In the genomic region with DNA sequence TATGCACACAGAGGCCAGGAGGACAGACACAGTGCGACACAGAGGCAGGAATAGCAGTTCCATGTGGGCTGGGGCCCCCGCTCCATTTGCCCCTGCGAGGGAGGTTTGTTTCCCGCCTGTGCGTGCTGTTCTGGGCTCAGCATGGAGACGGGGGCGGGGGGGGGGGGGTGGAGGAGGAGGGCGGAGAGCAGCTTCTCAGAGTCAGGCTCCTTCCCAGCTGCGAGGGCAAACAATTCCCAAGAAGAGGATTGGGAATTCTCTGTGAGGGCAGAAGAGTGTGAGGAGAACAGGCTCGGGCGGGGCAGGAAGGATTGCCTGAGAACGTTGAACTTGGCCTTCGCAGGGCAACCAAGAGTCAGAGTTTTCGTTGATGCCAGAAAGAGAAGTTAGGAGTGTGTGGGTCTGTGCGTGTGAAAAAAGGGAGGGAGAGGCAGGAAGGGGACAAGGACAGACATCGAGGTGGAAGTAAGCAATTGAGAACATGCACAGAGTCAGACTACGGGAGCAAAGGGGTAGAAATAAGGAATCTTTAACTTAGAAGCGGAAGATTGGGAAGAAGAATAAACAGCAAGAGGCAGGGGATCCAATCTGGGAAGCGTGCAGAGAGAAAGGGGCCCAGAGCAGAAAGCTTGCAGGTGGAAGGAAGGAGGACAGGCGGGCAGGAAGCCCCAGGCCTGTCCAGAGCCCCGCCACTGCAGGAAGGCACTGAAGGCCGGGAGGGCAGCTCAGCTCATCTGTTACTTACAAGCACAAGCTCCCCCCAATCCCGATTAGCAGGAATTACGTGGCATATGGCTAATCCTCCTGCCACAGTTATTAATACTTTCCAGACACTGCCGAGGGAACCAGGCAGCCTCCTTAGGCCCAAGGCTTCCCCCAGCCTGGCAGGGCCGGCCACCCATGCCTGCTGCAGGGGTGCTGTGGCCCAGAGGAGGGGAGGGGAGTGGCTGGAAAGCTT, we compare ENCODE assay signal across 17 cellular contexts. TPM values are rescaled to one million over a fixed set of nuclear protein-coding genes. Genes with fewer than 3 reads are reported as not detected.
DNase-seq lines count a peak whose midpoint lies in the region; TF ChIP-seq lines count a peak whose summit lies in the region.
"Had no signal": no experiment of that assay in that cellular context is flagged by ENCODE, and none has a peak within 500 bp of the region (broad histone marks: within the 10 kb centered on the region; RNA-seq: fewer than 3 reads in every experiment).

No MANE protein-coding gene starts in this region.

- peak; percentile 34 for DNase-seq in activated effector memory CD4-positive, alpha-beta T cell treated with anti-CD3 and anti-CD28 coated beads, Interleukin-2, amount 50 U/mL, for 16 hours
- DNase-seq in activated effector memory CD4-positive, alpha-beta T cell treated with Interleukin-2 at 50 U/mL for 16 hours, result no peak
- DNase-seq in WERI-Rb-1, result peak; percentile 97
- peak; percentile 54 for DNase-seq in islet precursor cell
- peak; percentile 46 to 77 for DNase-seq in suprapubic skin (ENCODE audit: low spot score in 2 of 2)
- DNase-seq in BE2C, result no peak
- DNase-seq in tibial artery, result no peak
- DNase-seq in NCI-H226, result no peak
- DNase-seq: ACHN; activated naive CD4-positive, alpha-beta T cell; CD4-positive, alpha-beta memory T cell; DND-41; hypothalamus; NCI-H1092 had no signal

- H3K4me3 ChIP-seq in WERI-Rb-1 (ENCODE audit: low read depth, low read length) (peak overlapping the region; percentile 24; the same call in 1 of the 2 replicates), suprapubic skin (no peak overlapping the region), BE2C (ENCODE audit: low read depth, low read length) (no peak overlapping the region), tibial artery (no peak overlapping the region)
- H3K4me3 ChIP-seq: right atrium auricular region, SK-N-MC had no signal

- H3K4me1 ChIP-seq in suprapubic skin (peaks cover 16% of the 10 kb centered on the region), BE2C (peaks cover 3% of the 10 kb centered on the region; the same call in 1 of the 2 replicates), tibial artery (peaks cover 0 to 15% (median 6%) of the 10 kb centered on the region in 4 donors)

- TF ChIP-seq EP300 in suprapubic skin (IDR thresholded peaks at IDR 0.05), result no peak

- H3K9me3 ChIP-seq in WERI-Rb-1 (ENCODE audit: severe bottlenecking), result no peaks in the 10 kb centered on the region
- H3K9me3 ChIP-seq in suprapubic skin, result no peaks in the 10 kb centered on the region
- no peaks in the 10 kb centered on the region for H3K9me3 ChIP-seq in BE2C
- no peaks in the 10 kb centered on the region for H3K9me3 ChIP-seq in tibial artery
- H3K9me3 ChIP-seq: neutrophil, right atrium auricular region had no signal

- TF ChIP-seq CTCF in WERI-Rb-1 (IDR thresholded peaks at IDR 0.05; ENCODE audit: low read depth, low read length) (no peak), suprapubic skin (IDR thresholded peaks at IDR 0.05) (no peak), BE2C (IDR thresholded peaks at IDR 0.05; ENCODE audit: low read depth, low read length) (no peak), tibial artery (IDR thresholded peaks at IDR 0.05) (no peak)

- WGBS in suprapubic skin, result 41% methylated on average over 26 of the region's 26 CpGs

- H3K27ac ChIP-seq in WERI-Rb-1 (peak overlapping the region; percentile 93), suprapubic skin (no peak overlapping the region), tibial artery (no peak overlapping the region)
- H3K27ac ChIP-seq: neutrophil, right atrium auricular region, SK-N-MC had no signal

- H3K27me3 ChIP-seq in WERI-Rb-1 (ENCODE audit: insufficient read depth, low read depth, severe bottlenecking) (no peaks in the 10 kb centered on the region), suprapubic skin (peaks cover 8% of the 10 kb centered on the region), BE2C (no peaks in the 10 kb centered on the region), tibial artery (no peaks in the 10 kb centered on the region)
- H3K27me3 ChIP-seq: right atrium auricular region had no signal

- intact Hi-C loops in tibial artery (cut with DNase I; ENCODE audit: low total_unique reads), result no loop called here

- H3K36me3 ChIP-seq in WERI-Rb-1, result no peaks in the 10 kb centered on the region
- H3K36me3 ChIP-seq in suprapubic skin, result no peaks in the 10 kb centered on the region
- no peaks in the 10 kb centered on the region for H3K36me3 ChIP-seq in BE2C
- no peaks in the 10 kb centered on the region for H3K36me3 ChIP-seq in tibial artery
- H3K36me3 ChIP-seq: neutrophil, right atrium auricular region had no signal

- no peak for TF ChIP-seq POLR2A in suprapubic skin (IDR thresholded peaks at IDR 0.05)

RNA-seq across cellular contexts. Expression of gene JAM3, which starts 15.6 kb away (rescaled TPM):
- total RNA-seq in suprapubic skin, result 10 to 100 TPM; 10.9 to 14.7 (median 12.1) TPM
- polyA plus RNA-seq in BE2C (2012; ENCODE audit: insufficient read depth, insufficient read length, low read depth), result 71.5 TPM

Comparison
In these comparisons a context has a peak if more than half of its experiments do, and no peak if none do; other contexts are left out.
1. DNase-seq: peak in activated effector memory CD4-positive, alpha-beta T cell treated with anti-CD3 and anti-CD28 coated beads, Interleukin-2, amount 50 U/mL, for 16 hours (single experiment), WERI-Rb-1 (single experiment), islet precursor cell (single experiment) and suprapubic skin (2 of 2); none in activated effector memory CD4-positive, alpha-beta T cell treated with Interleukin-2 at 50 U/mL for 16 hours (single experiment), BE2C (single experiment), tibial artery (0 of 2) and NCI-H226 (single experiment).